ENCODE assay signal across 21 cellular contexts in the genomic region with DNA sequence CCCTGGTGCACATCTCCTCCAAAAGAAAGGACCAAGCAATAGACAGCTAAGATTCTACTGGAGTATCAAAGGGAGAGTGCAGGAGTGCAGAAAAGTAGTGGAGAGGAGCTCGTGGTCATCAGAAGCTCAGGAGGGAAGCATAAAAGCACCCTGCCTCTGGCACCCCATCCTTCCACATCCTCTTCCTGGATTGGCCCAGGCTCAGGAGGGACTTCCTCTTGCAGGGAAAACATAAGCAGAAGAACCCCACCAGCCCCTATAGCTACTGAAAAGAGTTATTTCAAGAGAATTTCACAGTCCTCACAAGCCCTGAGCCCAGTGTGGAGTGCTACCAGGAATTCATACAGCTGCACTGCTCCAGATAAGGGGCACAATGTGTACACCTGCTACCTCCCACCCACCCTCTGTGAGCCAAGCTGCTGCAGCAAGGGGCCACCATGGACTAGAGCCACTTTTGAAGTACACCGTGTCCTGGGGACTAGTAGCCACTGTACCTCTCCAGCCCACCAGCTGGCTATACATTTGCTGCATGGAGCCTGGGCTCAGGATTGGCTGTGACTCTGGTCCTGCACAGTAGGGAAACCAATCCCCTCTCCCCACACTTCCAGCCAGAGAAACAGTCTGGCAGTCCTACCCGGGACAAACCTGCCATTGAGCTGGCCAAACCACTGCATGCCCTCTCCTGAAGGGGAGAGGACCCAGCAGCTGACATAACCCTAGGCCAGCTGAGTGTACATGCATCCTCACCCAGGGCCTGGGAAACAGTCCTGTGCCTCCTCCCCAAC. TPM values are rescaled to one million over a fixed set of nuclear protein-coding genes. Genes with fewer than 3 reads are reported as not detected.
A peak's percentile ranks its signal among the peaks of the same experiment; 100 is the strongest.
DNase-seq lines count a peak whose midpoint lies in the region; ATAC-seq and TF ChIP-seq lines count a peak whose summit lies in the region.
"Had no signal": no experiment of that assay in that cellular context is flagged by ENCODE, and none has a peak within 500 bp of the region (broad histone marks: within the 10 kb centered on the region; RNA-seq: fewer than 3 reads in every experiment).

No MANE protein-coding gene starts in this region.

- H3K27me3 Mint-ChIP-seq in T-cell: no peaks in the 10 kb centered on the region
- no peaks in the 10 kb centered on the region for H3K27me3 Mint-ChIP-seq in stimulated activated naive B cell treated with anti-CD40 and anti-IgM and Interleukin-4, amounts not matched to agents 10 μg/mL and 1 μg/mL and 100 μg/mL, for 72 hours
- H3K27me3 Mint-ChIP-seq: activated CD4-positive, alpha-beta T cell treated with anti-CD3 and anti-CD28 coated beads, Interleukin-2, amount 10 ng/mL, durations not matched to agents 7 days and 5 days had no signal

- H3K27me3 ChIP-seq in right atrium auricular region (no peaks in the 10 kb centered on the region), GM23248 (replicated peaks; ENCODE audit: insufficient read depth) (no peaks in the 10 kb centered on the region)
- H3K27me3 ChIP-seq: breast epithelium, pancreas, SJSA1 had no signal

- peaks cover 0 to 15% of the 10 kb centered on the region in 2 donors for H3K9me3 ChIP-seq in right atrium auricular region
- H3K9me3 ChIP-seq in GM23248 (ENCODE audit: low read depth): no peaks in the 10 kb centered on the region
- H3K9me3 ChIP-seq: pancreas, SJSA1 had no signal

- ATAC-seq in Right ventricle myocardium inferior (peak; percentile 69), T-cell (replicated peaks in 1 of 4) (no peak), left lobe of liver (peak; percentile 24)
- ATAC-seq in stimulated activated naive B cell treated with anti-CD40 and anti-IgM and Interleukin-4, amounts not matched to agents 10 μg/mL and 1 μg/mL and 100 μg/mL, for 72 hours (replicated peaks): no peak
- ATAC-seq: K562 had no signal

- no peak overlapping the region for H2AFZ ChIP-seq in GM23248

- no peaks in the 10 kb centered on the region for H3K36me3 ChIP-seq in right atrium auricular region
- H3K36me3 ChIP-seq in GM23248 (ENCODE audit: low read depth): no peaks in the 10 kb centered on the region
- H3K36me3 ChIP-seq: breast epithelium, pancreas, SJSA1 had no signal

- no peaks in the 10 kb centered on the region for H3F3A ChIP-seq in GM23248 (ENCODE audit: insufficient read depth)

- DNase-seq in Right ventricle myocardium inferior (ENCODE audit: missing footprints): peak; percentile 33
- DNase-seq in right atrium auricular region (ENCODE audit: low spot score): no peak
- DNase-seq in T-cell: no peak
- no peak for DNase-seq in left lobe of liver (ENCODE audit: low spot score)
- no peak for DNase-seq in stimulated activated naive B cell treated with anti-CD40 and anti-IgM and Interleukin-4, amounts not matched to agents 10 μg/mL and 1 μg/mL and 100 μg/mL, for 72 hours
- no peak for DNase-seq in stimulated activated CD4-positive, alpha-beta T cell treated with anti-CD3 and anti-CD28 coated beads, Interleukin-4, amount 100 ng/mL, for 24 hours
- no peak for DNase-seq in RKO (ENCODE audit: low spot score)
- no peak for DNase-seq in GM23248
- DNase-seq: activated CD4-positive, alpha-beta T cell treated with anti-CD3 and anti-CD28 coated beads, Interleukin-2, amount 10 ng/mL, durations not matched to agents 7 days and 5 days; activated T-cell treated with anti-CD3 and anti-CD28 coated beads, Interleukin-2, amount 50 U/mL, for 1 hour; NCI-H1092; NCI-H2081 treated with DMSO at 0.1 percent for 48 hours; NCI-H524; stimulated activated CD4-positive, alpha-beta T cell treated with anti-CD3 and anti-CD28 coated beads, Interleukin-2, amount 100 ng/mL, for 48 hours had no signal

- peaks cover 0 to 21% (median 8%) of the 10 kb centered on the region in 3 donors for H3K9me3 Mint-ChIP-seq in T-cell
- peaks cover 3 to 7% of the 10 kb centered on the region in 2 donors for H3K9me3 Mint-ChIP-seq in stimulated activated naive B cell treated with anti-CD40 and anti-IgM and Interleukin-4, amounts not matched to agents 10 μg/mL and 1 μg/mL and 100 μg/mL, for 72 hours

- H3K27ac ChIP-seq in right atrium auricular region: no peak overlapping the region
- no peak overlapping the region for H3K27ac ChIP-seq in GM23248
- H3K27ac ChIP-seq: breast epithelium, pancreas, SJSA1 had no signal

- POLR2A ChIA-PET in T-cell (lab: Charles Lee): interaction anchor here in 1 of 2 donors (0.6 kb wide), 1 partner anchor 77 kb away, joined by 5 read pairs; no protein-coding TSS in a partner anchor

- no peak overlapping the region for H3K9ac ChIP-seq in GM23248

- H3K79me2 ChIP-seq in GM23248 (ENCODE audit: insufficient read depth): no peaks in the 10 kb centered on the region

- H3K27ac Mint-ChIP-seq in T-cell: peak overlapping the region; percentile 28 to 79
- peak overlapping the region; percentile 56 for H3K27ac Mint-ChIP-seq in stimulated activated naive B cell treated with anti-CD40 and anti-IgM and Interleukin-4, amounts not matched to agents 10 μg/mL and 1 μg/mL and 100 μg/mL, for 72 hours

- 6 to 17% methylated on average over 3 of the region's 3 CpGs for WGBS in GM23248 (ENCODE audit: low coverage in 1 of 2, low lambda C conversion rate in 2 of 2, missing lambda C conversion rate in 2 of 2), 2 experiments

- no peak overlapping the region for H3K4me2 ChIP-seq in GM23248 (ENCODE audit: unreplicated experiment)

- no peaks in the 10 kb centered on the region; the same call in 1 of the 2 replicates for H3K9me2 ChIP-seq in GM23248 (ENCODE audit: insufficient read depth)

- H4K20me1 ChIP-seq in GM23248 (ENCODE audit: insufficient read depth): no peaks in the 10 kb centered on the region

- in situ Hi-C loops in GM23248 (cut with MboI): loop anchor here (25.0 kb wide), 1 partner anchor 95 kb away; a partner anchor contains a TSS

- no peak for TF ChIP-seq CTCF in right atrium auricular region (IDR thresholded peaks at IDR 0.05)

- no peak overlapping the region for H3K4me3 Mint-ChIP-seq in T-cell
- no peak overlapping the region for H3K4me3 Mint-ChIP-seq in stimulated activated naive B cell treated with anti-CD40 and anti-IgM and Interleukin-4, amounts not matched to agents 10 μg/mL and 1 μg/mL and 100 μg/mL, for 72 hours
- H3K4me3 Mint-ChIP-seq: activated CD4-positive, alpha-beta T cell treated with anti-CD3 and anti-CD28 coated beads, Interleukin-2, amount 10 ng/mL, durations not matched to agents 7 days and 5 days had no signal

- H3K36me3 Mint-ChIP-seq in T-cell: peaks cover 58% of the 10 kb centered on the region
- peaks cover 2 to 11% of the 10 kb centered on the region in 2 donors for H3K36me3 Mint-ChIP-seq in stimulated activated naive B cell treated with anti-CD40 and anti-IgM and Interleukin-4, amounts not matched to agents 10 μg/mL and 1 μg/mL and 100 μg/mL, for 72 hours

- H3K4me3 ChIP-seq in right atrium auricular region: no peak overlapping the region
- H3K4me3 ChIP-seq in GM23248: no peak overlapping the region
- H3K4me3 ChIP-seq: breast epithelium, K562, pancreas, SJSA1 had no signal

- intact Hi-C loops in Right ventricle myocardium inferior (cut with DNase I): no loop called here

- H3K4me1 ChIP-seq in right atrium auricular region (no peaks in the 10 kb centered on the region), GM23248 (ENCODE audit: insufficient read depth) (no peaks in the 10 kb centered on the region)
- H3K4me1 ChIP-seq: breast epithelium, pancreas, SJSA1 had no signal

- CTCF ChIA-PET in T-cell (lab: Charles Lee): no interaction called here

- peaks cover 29 to 50% (median 43%) of the 10 kb centered on the region in 3 donors for H3K4me1 Mint-ChIP-seq in T-cell
- peaks cover 5 to 6% of the 10 kb centered on the region in 2 donors for H3K4me1 Mint-ChIP-seq in stimulated activated naive B cell treated with anti-CD40 and anti-IgM and Interleukin-4, amounts not matched to agents 10 μg/mL and 1 μg/mL and 100 μg/mL, for 72 hours

RNA-seq across cellular contexts. Expression of a gene that starts 43.0 kb away (rescaled TPM):
- total RNA-seq in Right ventricle myocardium inferior (1.0 TPM), right atrium auricular region (under 1 TPM; 0.37 to 0.83 TPM), T-cell (10 to 100 TPM; 10.1 to 20.4 (median 11.9) TPM), left lobe of liver (0.38 TPM)
- total RNA-seq in GM23248 (2014; rRNA removed; shearing (Covaris generic)): 0.38 TPM in 1 of 2 replicates, not detected in the other
- not detected in 2 replicates for polyA plus RNA-seq in GM23248 (2016; fragmentation: Nextera tagmentation; extraction: Ambion mirVana)
- total RNA-seq: dermis microvascular lymphatic vessel endothelial cell, epithelial cell of proximal tubule, H1, SJSA1 had no signal

RNA-seq across cellular contexts. Expression of a gene that starts 58.9 kb away (rescaled TPM):
- total RNA-seq in Right ventricle myocardium inferior (27.6 TPM), right atrium auricular region (10 to 100 TPM; 16.4 to 25.0 TPM), T-cell (10 to 100 TPM; 17.2 to 31.3 (median 27.5) TPM), left lobe of liver (7.7 TPM)
- total RNA-seq in GM23248 (2014; rRNA removed; shearing (Covaris generic)): 20.1 and 34.3 TPM in 2 replicates
- polyA plus RNA-seq in GM23248 (2016; fragmentation: Nextera tagmentation; extraction: Ambion mirVana): 20.3 and 22.3 TPM in 2 replicates

Comparison
In these comparisons a context has a peak if more than half of its experiments do, and no peak if none do; other contexts are left out.
1. ATAC-seq: peak in Right ventricle myocardium inferior (single experiment) and left lobe of liver (single experiment); none in T-cell (0 of 4) and stimulated activated naive B cell treated with anti-CD40 and anti-IgM and Interleukin-4, amounts not matched to agents 10 μg/mL and 1 μg/mL and 100 μg/mL, for 72 hours (0 of 2).